7 cellular contexts compared by ENCODE assay signal in the genomic region with DNA sequence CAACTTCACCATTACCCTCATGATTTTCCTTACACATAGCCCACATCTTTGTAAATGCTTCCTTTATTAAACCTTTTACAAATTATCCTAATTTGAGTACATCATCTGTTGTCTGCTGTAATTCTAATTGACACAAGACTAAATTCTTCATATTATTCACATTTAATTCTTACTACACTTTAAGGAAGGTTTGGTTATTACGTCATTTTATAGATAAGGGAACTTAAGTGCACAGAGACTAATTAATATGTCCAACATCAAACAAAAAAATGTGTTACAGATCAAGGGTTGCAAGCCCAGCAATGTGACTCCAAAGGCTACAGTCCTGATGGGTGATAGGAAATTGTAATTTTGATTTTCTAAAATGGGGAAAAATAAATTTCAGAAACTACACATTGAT.
"Had no signal": no experiment of that assay in that cellular context is flagged by ENCODE, and none has a peak within 500 bp of the region (broad histone marks: within the 10 kb centered on the region; RNA-seq: fewer than 3 reads in every experiment).

No MANE protein-coding gene starts in this region.

- ATAC-seq: K562 had no signal

- H3K27ac Mint-ChIP-seq: IgD-negative memory B cell had no signal

- DNase-seq: IMR-90, KBM-7, KG1 had no signal

- H3K36me3 Mint-ChIP-seq: IgD-negative memory B cell had no signal

- H3K4me3 ChIP-seq: K562 had no signal

- H3K4me3 Mint-ChIP-seq: IgD-negative memory B cell had no signal

- H3K27me3 Mint-ChIP-seq: IgD-negative memory B cell had no signal

- H3K27ac ChIP-seq: HL-60 had no signal

- FAIRE-seq: HTR-8/SVneo, K562 had no signal
